11 cellular contexts compared by ENCODE assay signal in the genomic region with DNA sequence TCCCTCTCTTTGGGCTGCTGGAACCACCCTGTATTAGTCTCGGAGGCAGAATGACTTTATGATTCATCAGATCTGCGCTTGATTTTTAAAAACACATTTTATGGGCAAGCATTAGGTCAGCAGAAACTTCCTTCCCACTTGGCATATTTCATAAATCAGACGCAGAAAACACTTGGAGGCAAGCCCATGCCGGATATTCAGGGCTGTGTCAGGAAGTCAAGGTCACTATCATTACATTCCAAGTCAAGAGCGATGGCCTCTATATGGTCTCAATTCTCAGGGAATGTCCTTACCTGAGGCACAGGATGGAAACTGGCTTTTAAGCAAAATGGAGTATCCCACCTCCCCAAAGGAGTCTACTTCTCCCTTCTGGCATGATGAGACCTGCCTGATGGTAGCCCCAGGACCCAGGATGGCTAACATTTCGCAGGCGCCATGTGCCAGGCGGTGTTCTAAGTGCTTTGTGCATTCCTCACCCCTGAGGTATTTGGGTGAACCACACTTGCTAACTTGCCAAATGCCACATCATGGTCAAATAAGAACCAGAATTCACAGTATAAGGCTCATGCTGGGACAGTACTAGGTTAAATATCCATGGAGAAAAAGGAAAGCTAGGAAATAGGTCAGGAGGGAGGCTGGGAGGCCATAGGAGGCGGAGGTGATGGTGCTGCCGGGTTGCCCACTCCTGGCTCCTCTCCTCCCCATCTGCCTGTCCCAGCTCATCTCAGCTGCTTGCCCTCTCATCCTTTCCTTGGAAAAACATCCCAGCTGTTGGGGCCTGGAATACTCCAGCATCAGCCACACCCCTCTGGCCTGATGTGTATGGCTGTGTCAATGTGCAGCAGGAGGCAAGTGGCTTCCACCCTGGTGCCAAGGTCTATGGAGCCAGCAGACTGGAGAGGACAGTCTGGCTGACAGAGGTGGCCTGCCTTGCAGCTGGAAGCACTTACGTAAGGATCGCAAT. TPM values are rescaled to one million over a fixed set of nuclear protein-coding genes. Genes with fewer than 3 reads are reported as not detected.
DNase-seq lines count a peak whose midpoint lies in the region; TF ChIP-seq lines count a peak whose summit lies in the region.
"Had no signal": no experiment of that assay in that cellular context is flagged by ENCODE, and none has a peak within 500 bp of the region (broad histone marks: within the 10 kb centered on the region; RNA-seq: fewer than 3 reads in every experiment).

No MANE protein-coding gene starts in this region.

- H3K79me2 ChIP-seq in mesendoderm (ENCODE audit: control insufficient read depth, insufficient read depth, low read length) = no peaks in the 10 kb centered on the region

- H2BK120ac ChIP-seq in mesendoderm (ENCODE audit: low read depth, low read length) = no peak overlapping the region

- H2AK5ac ChIP-seq in mesendoderm (ENCODE audit: low read length) = no peak overlapping the region

- POLR2A ChIA-PET in AG04450 (lab: Yijun Ruan, JAX) = no interaction called here

- no peaks in the 10 kb centered on the region; the same call in 1 of the 2 replicates for H3K9me3 ChIP-seq in AG04450 (ENCODE audit: control insufficient read depth, insufficient read depth, low read length)

- DNase-seq in AG04450 (ENCODE audit: low read depth, low spot score) (peak; percentile 44), MV-4-11 (lab: John Stamatoyannopoulos, UW) (peak; percentile 49), cardiac fibroblast (ENCODE audit: low read depth in 2 of 2) (peak; percentile 94 to 96), lower leg skin (ENCODE audit: low spot score in 2 of 2) (peak; percentile 88 to 93), SIG-M5 (lab: John Stamatoyannopoulos, UW) (no peak), mesendoderm (no peak), SW480 (ENCODE audit: low spot score) (no peak), epidermal melanocyte (ENCODE audit: insufficient read length, low spot score) (no peak)
- DNase-seq: activated CD4-positive, alpha-beta T cell treated with anti-CD3 and anti-CD28 coated beads for 4 hours; dorsolateral prefrontal cortex; Karpas-422 had no signal

- CTCF ChIA-PET in AG04450 (lab: Charles Lee) = interaction anchor here (0.6 to 1.5 kb wide), 2 partner anchors 12 to 15 kb away, joined by 3 to 6 read pairs; no protein-coding TSS in a partner anchor

- no peaks in the 10 kb centered on the region for H3K79me1 ChIP-seq in mesendoderm (ENCODE audit: low read length)

- H3K23ac ChIP-seq in mesendoderm (ENCODE audit: low read length) = no peak overlapping the region

- H2BK5ac ChIP-seq in mesendoderm (ENCODE audit: low read length) = no peak overlapping the region

- no peak overlapping the region for H4K5ac ChIP-seq in mesendoderm (ENCODE audit: low read length)

- H2BK15ac ChIP-seq in mesendoderm (replicated peaks; ENCODE audit: low read depth) = no peak overlapping the region

- H3K9ac ChIP-seq in mesendoderm (ENCODE audit: low read length) = no peak overlapping the region

- H3K4me1 ChIP-seq in mesendoderm (ENCODE audit: control insufficient read depth, low read depth, low read length) = no peaks in the 10 kb centered on the region

- no peaks in the 10 kb centered on the region for H3K27me3 ChIP-seq in AG04450 (ENCODE audit: control insufficient read depth, insufficient read depth, low read length)
- H3K27me3 ChIP-seq in mesendoderm (ENCODE audit: insufficient read depth, low read length, poor library complexity) = no peaks in the 10 kb centered on the region
- H3K27me3 ChIP-seq: dorsolateral prefrontal cortex had no signal

- no peak overlapping the region for H3K18ac ChIP-seq in mesendoderm (ENCODE audit: low read length)

- H3K56ac ChIP-seq in mesendoderm (ENCODE audit: low read length) = no peak overlapping the region

- TF ChIP-seq POLR2A in lower leg skin (IDR thresholded peaks at IDR 0.05) = no peak

- H4K8ac ChIP-seq in mesendoderm (ENCODE audit: low read depth, low read length) = no peak overlapping the region

- TF ChIP-seq CTCF in AG04450 (IDR thresholded peaks at IDR 0.05; ENCODE audit: low read depth, low read length) (no peak), cardiac fibroblast (IDR thresholded peaks at IDR 0.05; ENCODE audit: low read depth, low read length) (no peak), lower leg skin (IDR thresholded peaks at IDR 0.05) (no peak)

- H3K27ac ChIP-seq in AG04450 (ENCODE audit: low read depth, low read length) (peak overlapping the region; percentile 77), mesendoderm (ENCODE audit: low read depth, low read length) (no peak overlapping the region)
- H3K27ac ChIP-seq: dorsolateral prefrontal cortex had no signal

- no peaks in the 10 kb centered on the region for H3K36me3 ChIP-seq in mesendoderm (ENCODE audit: control insufficient read depth, insufficient read depth, low read length)

- intact Hi-C loops in lower leg skin (cut with DNase I; ENCODE audit: low total_unique reads) = no loop called here

- no peak overlapping the region for H3K4me2 ChIP-seq in mesendoderm (ENCODE audit: low read length)

- H3K4me3 ChIP-seq in AG04450 (ENCODE audit: low read depth, low read length) (no peak overlapping the region), cardiac fibroblast (replicated peaks in 1 of 2; ENCODE audit: low read depth in 2 of 2, low read length in 2 of 2) (no peak overlapping the region), lower leg skin (ENCODE audit: low read depth, poor library complexity, severe bottlenecking) (no peak overlapping the region), mesendoderm (ENCODE audit: low read length) (no peak overlapping the region)
- H3K4me3 ChIP-seq: dorsolateral prefrontal cortex had no signal

- H3K4ac ChIP-seq in mesendoderm (ENCODE audit: low read depth, low read length) = no peak overlapping the region

- 26 to 32% methylated on average over 12 of the region's 12 CpGs for WGBS in lower leg skin, 2 donors
- no CpG with 5 or more reads among the region's 12 CpGs for WGBS in mesendoderm (ENCODE audit: extremely low coverage, insufficient coverage, low lambda C conversion rate)

RNA-seq across cellular contexts. Expression of a gene that starts 18.8 kb away (rescaled TPM):
- polyA plus RNA-seq in AG04450 (2011; rRNA removed) = 0.11 and 0.15 TPM in 2 replicates
- polyA minus RNA-seq in AG04450 (2011; rRNA and poly(A)+ RNA removed) = not detected in 2 replicates
- 10 to 100 TPM in 3 of 4 donors, 1 to 10 TPM in 1; 7.0 to 16.6 (median 12.1) TPM for total RNA-seq in lower leg skin
- 0.49 TPM for polyA plus RNA-seq in mesendoderm (2013, experiment 1 of 2)
- 0.46 TPM for polyA plus RNA-seq in mesendoderm (2013, experiment 2 of 2)

Comparison
In these comparisons a context has a peak if more than half of its experiments do, and no peak if none do; other contexts are left out.
1. DNase-seq: peak in AG04450 (single experiment), MV-4-11 (single experiment), cardiac fibroblast (2 of 2) and lower leg skin (2 of 2); none in SIG-M5 (single experiment), mesendoderm (single experiment), SW480 (single experiment) and epidermal melanocyte (single experiment).